9 cellular contexts compared by ENCODE assay signal in genomic region chr17:57832711-57833596, GRCh38. TPM values are rescaled to one million over a fixed set of nuclear protein-coding genes. Genes with fewer than 3 reads are reported as not detected.
A peak's percentile ranks its signal among the peaks of the same experiment; 100 is the strongest.
DNase-seq lines count a peak whose midpoint lies in the region; ATAC-seq and TF ChIP-seq lines count a peak whose summit lies in the region.
"Had no signal": no experiment of that assay in that cellular context is flagged by ENCODE, and none has a peak within 500 bp of the region (broad histone marks: within the 10 kb centered on the region; RNA-seq: fewer than 3 reads in every experiment).

No MANE protein-coding gene starts in this region.

- BruUV-seq in OCI-LY7 (replicated peaks; lab: Mats Ljungman, UMichigan), result no TSS peak

- H3K27ac Mint-ChIP-seq in activated T-cell treated with anti-CD3 and anti-CD28 coated beads, Interleukin-2, amount 50 U/mL, for 24 hours, result no peak overlapping the region
- H3K27ac Mint-ChIP-seq: activated naive CD8-positive, alpha-beta T cell had no signal

- H3K27ac ChIP-seq in OCI-LY7 (ENCODE audit: low read depth, low read length, poor library complexity, severe bottlenecking) (no peak overlapping the region), muscle layer of duodenum (ENCODE audit: low read length) (peak overlapping the region; percentile 74)

- H4K20me1 ChIP-seq in OCI-LY7 (ENCODE audit: insufficient read depth, low read length), result no peaks in the 10 kb centered on the region

- no peak for ATAC-seq in HG02840 (IDR thresholded peaks at IDR 0.05; ENCODE audit: low FRiP score, unreplicated experiment)

- H3K79me2 ChIP-seq in OCI-LY7 (ENCODE audit: insufficient read depth, low read depth, low read length), result no peaks in the 10 kb centered on the region

- no peak overlapping the region for H2AFZ ChIP-seq in OCI-LY7 (ENCODE audit: low read length)

- TF ChIP-seq CTCF in OCI-LY7 (conservative IDR thresholded peaks at IDR 0.05; ENCODE audit: low read length), result peak; percentile 100

- H3K9me3 Mint-ChIP-seq in activated T-cell treated with anti-CD3 and anti-CD28 coated beads, Interleukin-2, amount 50 U/mL, for 24 hours, result no peaks in the 10 kb centered on the region

- peaks cover 6% of the 10 kb centered on the region for H3K4me1 Mint-ChIP-seq in activated T-cell treated with anti-CD3 and anti-CD28 coated beads, Interleukin-2, amount 50 U/mL, for 24 hours (ENCODE audit: low read depth)

- intact Hi-C loops in OCI-LY7 (cut with micrococcal nuclease; ENCODE audit: unreplicated experiment), result loop anchor here (1.0 kb wide), 1 partner anchor 702 kb away; no protein-coding TSS in a partner anchor

- H3K4me3 Mint-ChIP-seq in activated T-cell treated with anti-CD3 and anti-CD28 coated beads, Interleukin-2, amount 50 U/mL, for 24 hours, result no peak overlapping the region
- H3K4me3 Mint-ChIP-seq: activated naive CD8-positive, alpha-beta T cell had no signal

- H3K36me3 ChIP-seq in OCI-LY7 (ENCODE audit: insufficient read depth, low read length), result peaks cover 8% of the 10 kb centered on the region; the same call in 1 of the 2 replicates
- H3K36me3 ChIP-seq in muscle layer of duodenum (ENCODE audit: control insufficient read depth in 1 of 2, insufficient read depth in 2 of 2, low read length in 2 of 2), result peaks cover 5% of the 10 kb centered on the region in 2 donors

- H3K36me3 Mint-ChIP-seq in activated T-cell treated with anti-CD3 and anti-CD28 coated beads, Interleukin-2, amount 50 U/mL, for 24 hours (ENCODE audit: low read depth), result peaks cover 9% of the 10 kb centered on the region
- H3K36me3 Mint-ChIP-seq: activated naive CD8-positive, alpha-beta T cell had no signal

- H3K27me3 Mint-ChIP-seq in activated T-cell treated with anti-CD3 and anti-CD28 coated beads, Interleukin-2, amount 50 U/mL, for 24 hours, result no peaks in the 10 kb centered on the region
- H3K27me3 Mint-ChIP-seq: activated naive CD8-positive, alpha-beta T cell had no signal

- H3K4me1 ChIP-seq in OCI-LY7 (ENCODE audit: insufficient read depth, low read length, poor library complexity, severe bottlenecking) (peaks cover 5% of the 10 kb centered on the region), muscle layer of duodenum (ENCODE audit: control insufficient read depth in 1 of 2, insufficient read depth in 2 of 2, low read length in 2 of 2) (peaks cover 7 to 8% of the 10 kb centered on the region in 2 donors)

- H3K4me3 ChIP-seq in OCI-LY7 (ENCODE audit: low read depth, low read length, poor library complexity, severe bottlenecking) (no peak overlapping the region), muscle layer of duodenum (ENCODE audit: low read depth in 1 of 2, low read length in 2 of 2) (peak overlapping the region; percentile 57 to 78)

- CTCF ChIA-PET in OCI-LY7 (lab: Charles Lee; ENCODE audit: unreplicated experiment), result no interaction called here

- H3K27me3 ChIP-seq in muscle layer of duodenum (ENCODE audit: low read depth, low read length), result no peaks in the 10 kb centered on the region

- H3K9me3 ChIP-seq in OCI-LY7 (ENCODE audit: low read length) (no peaks in the 10 kb centered on the region), muscle layer of duodenum (ENCODE audit: control insufficient read depth in 1 of 2, low read length in 2 of 2) (no peaks in the 10 kb centered on the region)

- POLR2A ChIA-PET in OCI-LY7 (lab: Charles Lee), result no interaction called here

- H3K9me2 ChIP-seq in OCI-LY7 (ENCODE audit: insufficient read depth, low read length), result no peaks in the 10 kb centered on the region

- DNase-seq in DMS153 treated with DMSO at 0.1 percent for 48 hours (lab: John Stamatoyannopoulos, UW; ENCODE audit: unreplicated experiment) (peak; percentile 52), HuH-7.5 (ENCODE audit: low spot score) (peak; percentile 46), OCI-LY7 (ENCODE audit: low spot score) (peak; percentile 75), fibroblast of gingiva (ENCODE audit: low read depth) (peak; percentile 75)
- peak; percentile 65 for DNase-seq in activated T-cell treated with anti-CD3 and anti-CD28 coated beads, Interleukin-2, amount 50 U/mL, for 24 hours
- DNase-seq in stimulated activated CD8-positive, alpha-beta memory T cell treated with anti-CD3 and anti-CD28 coated beads, Interleukin-4, amount 100 ng/mL, for 48 hours, result peak; percentile 82

- H3K4me2 ChIP-seq in OCI-LY7 (ENCODE audit: low read length), result peak overlapping the region; percentile 17; the same call in 1 of the 2 replicates

RNA-seq across cellular contexts. Expression of gene MRPS23, which starts 16.9 kb away (rescaled TPM):
- 46.3 and 50.3 TPM in 2 replicates for total RNA-seq in OCI-LY7 (2014; rRNA removed; shearing (Covaris generic))
- total RNA-seq in OCI-LY7 (2022), result 57.3 and 73.5 TPM in 2 replicates
